Comparison of ENCODE assay signal across 17 cellular contexts in genomic region chr13:26708007-26708297, GRCh38. TPM values are rescaled to one million over a fixed set of nuclear protein-coding genes. Genes with fewer than 3 reads are reported as not detected.
"Had no signal": no experiment of that assay in that cellular context is flagged by ENCODE, and none has a peak within 500 bp of the region (broad histone marks: within the 10 kb centered on the region; RNA-seq: fewer than 3 reads in every experiment).

No MANE protein-coding gene starts in this region.

- H3K4me3 ChIP-seq: ascending aorta, coronary artery, esophagus muscularis mucosa, sigmoid colon had no signal

- ATAC-seq: activated CD4-positive, CD25-positive, alpha-beta regulatory T cell treated with anti-CD3 and anti-CD28 coated beads, Interleukin-2, amount 50 U/mL, for 24 hours had no signal

- H3K27ac ChIP-seq: ascending aorta, coronary artery, esophagus muscularis mucosa, sigmoid colon had no signal

- H3K4me1 ChIP-seq: ascending aorta, esophagus muscularis mucosa, sigmoid colon had no signal

- H3K4me1 Mint-ChIP-seq: activated CD4-positive, alpha-beta T cell treated with anti-CD3 and anti-CD28 coated beads, Interleukin-2, amount 10 ng/mL, durations not matched to agents 7 days and 5 days; stimulated activated effector memory CD8-positive, alpha-beta T cell treated with anti-CD3 and anti-CD28 coated beads, Interleukin-12 subunit alpha, Interleukin-12 subunit beta, amount 100 ng/mL, for 72 hours had no signal

- H3K27me3 ChIP-seq: sigmoid colon had no signal

- H3K36me3 Mint-ChIP-seq: stimulated activated effector memory CD8-positive, alpha-beta T cell treated with anti-CD3 and anti-CD28 coated beads, Interleukin-12 subunit alpha, Interleukin-12 subunit beta, amount 100 ng/mL, for 72 hours had no signal

- H3K36me3 ChIP-seq: ascending aorta, esophagus muscularis mucosa, sigmoid colon had no signal

- H3K4me3 Mint-ChIP-seq: activated CD4-positive, alpha-beta T cell treated with anti-CD3 and anti-CD28 coated beads, Interleukin-2, amount 10 ng/mL, durations not matched to agents 7 days and 5 days; activated T-cell treated with anti-CD3 and anti-CD28 coated beads, Interleukin-2, amount 50 U/mL, for 72 hours; central memory CD8-positive, alpha-beta T cell; naive thymus-derived CD8-positive, alpha-beta T cell; stimulated activated effector memory CD8-positive, alpha-beta T cell treated with anti-CD3 and anti-CD28 coated beads, Interleukin-12 subunit alpha, Interleukin-12 subunit beta, amount 100 ng/mL, for 72 hours had no signal

- H3K27ac Mint-ChIP-seq: activated CD4-positive, alpha-beta T cell treated with anti-CD3 and anti-CD28 coated beads, Interleukin-2, amount 10 ng/mL, durations not matched to agents 7 days and 5 days; activated T-cell treated with anti-CD3 and anti-CD28 coated beads, Interleukin-2, amount 50 U/mL, for 72 hours; stimulated activated effector memory CD8-positive, alpha-beta T cell treated with anti-CD3 and anti-CD28 coated beads, Interleukin-12 subunit alpha, Interleukin-12 subunit beta, amount 100 ng/mL, for 72 hours had no signal

- H3K9me3 Mint-ChIP-seq: central memory CD8-positive, alpha-beta T cell; stimulated activated effector memory CD8-positive, alpha-beta T cell treated with anti-CD3 and anti-CD28 coated beads, Interleukin-12 subunit alpha, Interleukin-12 subunit beta, amount 100 ng/mL, for 72 hours had no signal

- DNase-seq: activated CD8-positive, alpha-beta memory T cell treated with anti-CD3 and anti-CD28 coated beads, Interleukin-2, amount 50 U/mL, for 48 hours; activated effector memory CD4-positive, alpha-beta T cell treated with anti-CD3 and anti-CD28 coated beads, Interleukin-2, amount 50 U/mL, for 16 hours; activated naive CD4-positive, alpha-beta T cell treated with anti-CD3 and anti-CD28 coated beads, Interleukin-2, amount 50 U/mL, for 16 hours; sigmoid colon; T1000 had no signal

RNA-seq across cellular contexts. Expression of gene GPR12, which starts 52.6 kb away (rescaled TPM):
- total RNA-seq: activated CD4-positive, alpha-beta T cell treated with anti-CD3 and anti-CD28 coated beads, Interleukin-2, amount 10 ng/mL, durations not matched to agents 7 days and 5 days; activated T-cell treated with anti-CD3 and anti-CD28 coated beads, Interleukin-2, amount 50 U/mL, for 72 hours; ascending aorta; liver; renal cortical epithelial cell; T-helper 1 cell treated with Interleukin-12 subunit alpha and Interleukin-12 subunit beta and Interleukin-4 antibody, amounts not matched to agents 30 ng/mL and 1 ng/mL, for 36 hours had no signal
- polyA plus RNA-seq: liver; naive thymus-derived CD8-positive, alpha-beta T cell had no signal
